In the genomic region with DNA sequence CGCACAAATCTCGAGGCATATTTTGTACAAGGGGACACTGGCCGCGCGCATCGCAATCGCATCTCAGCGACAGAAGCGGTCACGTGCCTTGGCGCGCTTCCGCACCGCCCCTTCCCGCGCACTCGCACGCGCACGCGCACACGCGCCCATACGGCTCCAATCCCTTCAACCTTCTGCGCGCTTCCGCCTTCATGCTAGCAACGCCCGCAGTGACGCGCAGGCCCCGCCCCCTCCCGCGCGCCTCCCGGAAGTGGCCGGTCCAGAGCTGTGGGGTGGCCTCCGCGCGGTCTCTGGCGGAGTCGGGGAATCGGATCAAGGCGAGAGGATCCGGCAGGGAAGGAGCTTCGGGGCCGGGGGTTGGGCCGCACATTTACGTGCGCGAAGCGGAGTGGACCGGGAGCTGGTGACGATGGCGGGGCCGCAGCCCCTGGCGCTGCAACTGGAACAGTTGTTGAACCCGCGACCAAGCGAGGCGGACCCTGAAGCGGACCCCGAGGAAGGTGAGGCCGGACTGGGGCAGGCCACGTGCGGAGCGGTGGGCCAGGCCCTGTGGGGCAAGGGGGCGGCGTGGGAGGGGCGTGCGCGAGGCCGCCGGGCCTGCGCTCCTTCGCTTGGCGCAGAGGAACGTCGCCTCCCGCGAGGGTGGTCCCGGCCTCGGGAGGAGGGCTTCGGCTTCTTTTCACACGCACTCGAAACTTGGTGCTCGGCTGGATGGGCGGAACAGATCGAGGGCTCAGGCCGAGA, we compare ENCODE assay signal across 1 cellular context.
TF ChIP-seq lines count a peak whose summit lies in the region.

A gene with protein sequence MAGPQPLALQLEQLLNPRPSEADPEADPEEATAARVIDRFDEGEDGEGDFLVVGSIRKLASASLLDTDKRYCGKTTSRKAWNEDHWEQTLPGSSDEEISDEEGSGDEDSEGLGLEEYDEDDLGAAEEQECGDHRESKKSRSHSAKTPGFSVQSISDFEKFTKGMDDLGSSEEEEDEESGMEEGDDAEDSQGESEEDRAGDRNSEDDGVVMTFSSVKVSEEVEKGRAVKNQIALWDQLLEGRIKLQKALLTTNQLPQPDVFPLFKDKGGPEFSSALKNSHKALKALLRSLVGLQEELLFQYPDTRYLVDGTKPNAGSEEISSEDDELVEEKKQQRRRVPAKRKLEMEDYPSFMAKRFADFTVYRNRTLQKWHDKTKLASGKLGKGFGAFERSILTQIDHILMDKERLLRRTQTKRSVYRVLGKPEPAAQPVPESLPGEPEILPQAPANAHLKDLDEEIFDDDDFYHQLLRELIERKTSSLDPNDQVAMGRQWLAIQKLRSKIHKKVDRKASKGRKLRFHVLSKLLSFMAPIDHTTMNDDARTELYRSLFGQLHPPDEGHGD (plus strand): TSS at position 238 of the 744 bp plus-strand sequence. CDS start 172 bp downstream, at position 410.

TF ChIP-seq in HepG2, 621 proteins besides CTCF, POLR2A, EP300 and RAD21 (continued from another document and continues in another):
- TF ChIP-seq, protein P1, sequence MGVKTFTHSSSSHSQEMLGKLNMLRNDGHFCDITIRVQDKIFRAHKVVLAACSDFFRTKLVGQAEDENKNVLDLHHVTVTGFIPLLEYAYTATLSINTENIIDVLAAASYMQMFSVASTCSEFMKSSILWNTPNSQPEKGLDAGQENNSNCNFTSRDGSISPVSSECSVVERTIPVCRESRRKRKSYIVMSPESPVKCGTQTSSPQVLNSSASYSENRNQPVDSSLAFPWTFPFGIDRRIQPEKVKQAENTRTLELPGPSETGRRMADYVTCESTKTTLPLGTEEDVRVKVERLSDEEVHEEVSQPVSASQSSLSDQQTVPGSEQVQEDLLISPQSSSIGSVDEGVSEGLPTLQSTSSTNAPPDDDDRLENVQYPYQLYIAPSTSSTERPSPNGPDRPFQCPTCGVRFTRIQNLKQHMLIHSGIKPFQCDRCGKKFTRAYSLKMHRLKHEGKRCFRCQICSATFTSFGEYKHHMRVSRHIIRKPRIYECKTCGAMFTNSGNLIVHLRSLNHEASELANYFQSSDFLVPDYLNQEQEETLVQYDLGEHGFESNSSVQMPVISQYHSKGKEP (CRISPR knock-in tag; IDR thresholded peaks at IDR 0.05), result peak; percentile 98
- peak; percentile 57; the same call in 1 of the 2 replicates for TF ChIP-seq ZNF839 (CRISPR knock-in tag; IDR thresholded peaks at IDR 0.05; ENCODE audit: borderline replicate concordance)
- TF ChIP-seq ZNF761 (CRISPR knock-in tag; conservative IDR thresholded peaks at IDR 0.05), result peak; percentile 73; the same call in 1 of the 2 replicates
- TF ChIP-seq, protein P2, sequence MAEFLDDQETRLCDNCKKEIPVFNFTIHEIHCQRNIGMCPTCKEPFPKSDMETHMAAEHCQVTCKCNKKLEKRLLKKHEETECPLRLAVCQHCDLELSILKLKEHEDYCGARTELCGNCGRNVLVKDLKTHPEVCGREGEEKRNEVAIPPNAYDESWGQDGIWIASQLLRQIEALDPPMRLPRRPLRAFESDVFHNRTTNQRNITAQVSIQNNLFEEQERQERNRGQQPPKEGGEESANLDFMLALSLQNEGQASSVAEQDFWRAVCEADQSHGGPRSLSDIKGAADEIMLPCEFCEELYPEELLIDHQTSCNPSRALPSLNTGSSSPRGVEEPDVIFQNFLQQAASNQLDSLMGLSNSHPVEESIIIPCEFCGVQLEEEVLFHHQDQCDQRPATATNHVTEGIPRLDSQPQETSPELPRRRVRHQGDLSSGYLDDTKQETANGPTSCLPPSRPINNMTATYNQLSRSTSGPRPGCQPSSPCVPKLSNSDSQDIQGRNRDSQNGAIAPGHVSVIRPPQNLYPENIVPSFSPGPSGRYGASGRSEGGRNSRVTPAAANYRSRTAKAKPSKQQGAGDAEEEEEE (CRISPR knock-in tag; IDR thresholded peaks at IDR 0.05; ENCODE audit: borderline replicate concordance), result peak; percentile 82
- TF ChIP-seq, protein P3, sequence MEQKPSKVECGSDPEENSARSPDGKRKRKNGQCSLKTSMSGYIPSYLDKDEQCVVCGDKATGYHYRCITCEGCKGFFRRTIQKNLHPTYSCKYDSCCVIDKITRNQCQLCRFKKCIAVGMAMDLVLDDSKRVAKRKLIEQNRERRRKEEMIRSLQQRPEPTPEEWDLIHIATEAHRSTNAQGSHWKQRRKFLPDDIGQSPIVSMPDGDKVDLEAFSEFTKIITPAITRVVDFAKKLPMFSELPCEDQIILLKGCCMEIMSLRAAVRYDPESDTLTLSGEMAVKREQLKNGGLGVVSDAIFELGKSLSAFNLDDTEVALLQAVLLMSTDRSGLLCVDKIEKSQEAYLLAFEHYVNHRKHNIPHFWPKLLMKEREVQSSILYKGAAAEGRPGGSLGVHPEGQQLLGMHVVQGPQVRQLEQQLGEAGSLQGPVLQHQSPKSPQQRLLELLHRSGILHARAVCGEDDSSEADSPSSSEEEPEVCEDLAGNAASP (CRISPR knock-in tag; IDR thresholded peaks at IDR 0.05; ENCODE audit: borderline replicate concordance), result no peak
- TF ChIP-seq CC2D1A (CRISPR knock-in tag; IDR thresholded peaks at IDR 0.05), result no peak
- peak; percentile 94 for TF ChIP-seq THAP9 (CRISPR knock-in tag; IDR thresholded peaks at IDR 0.05; ENCODE audit: borderline replicate concordance)
- TF ChIP-seq RXRB (CRISPR knock-in tag; IDR thresholded peaks at IDR 0.05; ENCODE audit: borderline replicate concordance), result peak; percentile 69
- peak; percentile 69; the same call in 1 of the 3 replicates for TF ChIP-seq MXI1 (IDR thresholded peaks at IDR 0.05; ENCODE audit: borderline replicate concordance, low read depth, low read length)
- peak; percentile 98 for TF ChIP-seq ZNF30 (CRISPR knock-in tag; IDR thresholded peaks at IDR 0.05)
- no peak; the same call in 1 of the 2 replicates for TF ChIP-seq NR2F2 (IDR thresholded peaks at IDR 0.05; ENCODE audit: borderline replicate concordance, low read depth)
- TF ChIP-seq, protein P4, sequence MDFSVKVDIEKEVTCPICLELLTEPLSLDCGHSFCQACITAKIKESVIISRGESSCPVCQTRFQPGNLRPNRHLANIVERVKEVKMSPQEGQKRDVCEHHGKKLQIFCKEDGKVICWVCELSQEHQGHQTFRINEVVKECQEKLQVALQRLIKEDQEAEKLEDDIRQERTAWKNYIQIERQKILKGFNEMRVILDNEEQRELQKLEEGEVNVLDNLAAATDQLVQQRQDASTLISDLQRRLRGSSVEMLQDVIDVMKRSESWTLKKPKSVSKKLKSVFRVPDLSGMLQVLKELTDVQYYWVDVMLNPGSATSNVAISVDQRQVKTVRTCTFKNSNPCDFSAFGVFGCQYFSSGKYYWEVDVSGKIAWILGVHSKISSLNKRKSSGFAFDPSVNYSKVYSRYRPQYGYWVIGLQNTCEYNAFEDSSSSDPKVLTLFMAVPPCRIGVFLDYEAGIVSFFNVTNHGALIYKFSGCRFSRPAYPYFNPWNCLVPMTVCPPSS (IDR thresholded peaks at IDR 0.05), result no peak
- TF ChIP-seq ZNF816 (CRISPR knock-in tag; IDR thresholded peaks at IDR 0.05; ENCODE audit: borderline replicate concordance), result peak; percentile 92
- TF ChIP-seq ZNF660 (CRISPR knock-in tag; IDR thresholded peaks at IDR 0.05; ENCODE audit: borderline replicate concordance, low read depth), result no peak
- peak; percentile 95 for TF ChIP-seq UBTF (CRISPR knock-in tag; IDR thresholded peaks at IDR 0.05)
- TF ChIP-seq TOE1 (CRISPR knock-in tag; IDR thresholded peaks at IDR 0.05), result no peak; the same call in 1 of the 2 replicates
- TF ChIP-seq, protein P5, sequence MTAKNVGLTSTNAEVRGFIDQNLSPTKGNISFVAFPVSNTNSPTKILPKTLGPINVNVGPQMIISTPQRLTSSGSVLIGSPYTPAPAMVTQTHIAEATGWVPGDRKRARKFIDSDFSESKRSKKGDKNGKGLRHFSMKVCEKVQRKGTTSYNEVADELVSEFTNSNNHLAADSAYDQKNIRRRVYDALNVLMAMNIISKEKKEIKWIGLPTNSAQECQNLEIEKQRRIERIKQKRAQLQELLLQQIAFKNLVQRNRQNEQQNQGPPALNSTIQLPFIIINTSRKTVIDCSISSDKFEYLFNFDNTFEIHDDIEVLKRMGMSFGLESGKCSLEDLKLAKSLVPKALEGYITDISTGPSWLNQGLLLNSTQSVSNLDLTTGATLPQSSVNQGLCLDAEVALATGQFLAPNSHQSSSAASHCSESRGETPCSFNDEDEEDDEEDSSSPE (CRISPR knock-in tag; IDR thresholded peaks at IDR 0.05), result peak; percentile 99
- peak; percentile 58; the same call in 1 of the 2 replicates for TF ChIP-seq SIX4 (CRISPR knock-in tag; IDR thresholded peaks at IDR 0.05)
- peak; percentile 82 for TF ChIP-seq JUND (CRISPR knock-in tag; IDR thresholded peaks at IDR 0.05)
- no peak; the same call in 1 of the 2 replicates for TF ChIP-seq ZNF333 (CRISPR knock-in tag; IDR thresholded peaks at IDR 0.05; ENCODE audit: borderline replicate concordance)
- TF ChIP-seq, protein P6, sequence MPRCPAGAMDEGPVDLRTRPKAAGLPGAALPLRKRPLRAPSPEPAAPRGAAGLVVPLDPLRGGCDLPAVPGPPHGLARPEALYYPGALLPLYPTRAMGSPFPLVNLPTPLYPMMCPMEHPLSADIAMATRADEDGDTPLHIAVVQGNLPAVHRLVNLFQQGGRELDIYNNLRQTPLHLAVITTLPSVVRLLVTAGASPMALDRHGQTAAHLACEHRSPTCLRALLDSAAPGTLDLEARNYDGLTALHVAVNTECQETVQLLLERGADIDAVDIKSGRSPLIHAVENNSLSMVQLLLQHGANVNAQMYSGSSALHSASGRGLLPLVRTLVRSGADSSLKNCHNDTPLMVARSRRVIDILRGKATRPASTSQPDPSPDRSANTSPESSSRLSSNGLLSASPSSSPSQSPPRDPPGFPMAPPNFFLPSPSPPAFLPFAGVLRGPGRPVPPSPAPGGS (CRISPR knock-in tag; IDR thresholded peaks at IDR 0.05), result peak; percentile 99
- peak; percentile 100 for TF ChIP-seq ZNF430 (CRISPR knock-in tag; IDR thresholded peaks at IDR 0.05)
- peak; percentile 88; the same call in 1 of the 2 replicates for TF ChIP-seq ZNF674 (CRISPR knock-in tag; IDR thresholded peaks at IDR 0.05; ENCODE audit: low read depth)
- peak; percentile 96 for TF ChIP-seq MEIS2 (CRISPR knock-in tag; IDR thresholded peaks at IDR 0.05)
- peak; percentile 65; the same call in 1 of the 2 replicates for TF ChIP-seq PPARG (CRISPR knock-in tag; conservative IDR thresholded peaks at IDR 0.05)
- no peak for TF ChIP-seq SRF (IDR thresholded peaks at IDR 0.05; ENCODE audit: low read depth, low read length)
- peak; percentile 71; the same call in 1 of the 2 replicates for TF ChIP-seq ZNF556 (CRISPR knock-in tag; IDR thresholded peaks at IDR 0.05; ENCODE audit: borderline replicate concordance)
- TF ChIP-seq ZNF251 (CRISPR knock-in tag; IDR thresholded peaks at IDR 0.05), result peak; percentile 91; the same call in 1 of the 2 replicates
- no peak for TF ChIP-seq ZEB1 (IDR thresholded peaks at IDR 0.05; ENCODE audit: insufficient replicate concordance, low read depth)
- TF ChIP-seq ZFAT (CRISPR knock-in tag; conservative IDR thresholded peaks at IDR 0.05), result peak; percentile 61; the same call in 1 of the 2 replicates
- TF ChIP-seq ZZZ3 (CRISPR knock-in tag; IDR thresholded peaks at IDR 0.05; ENCODE audit: borderline replicate concordance), result peak; percentile 82
- TF ChIP-seq ELF4 (CRISPR knock-in tag; IDR thresholded peaks at IDR 0.05; ENCODE audit: borderline replicate concordance), result peak; percentile 99
- TF ChIP-seq KDM1A (CRISPR knock-in tag; IDR thresholded peaks at IDR 0.05), result no peak
- TF ChIP-seq NFE2 (CRISPR knock-in tag; IDR thresholded peaks at IDR 0.05), result no peak
- TF ChIP-seq ZHX1 (CRISPR knock-in tag; IDR thresholded peaks at IDR 0.05; ENCODE audit: low read depth), result peak; percentile 90
- TF ChIP-seq SRSF9 (IDR thresholded peaks at IDR 0.05; ENCODE audit: borderline replicate concordance, insufficient read depth, low read depth, low read length, poor library complexity, severe bottlenecking), result no peak
